Comparison of ENCODE assay signal across 15 cellular contexts in the genomic region with DNA sequence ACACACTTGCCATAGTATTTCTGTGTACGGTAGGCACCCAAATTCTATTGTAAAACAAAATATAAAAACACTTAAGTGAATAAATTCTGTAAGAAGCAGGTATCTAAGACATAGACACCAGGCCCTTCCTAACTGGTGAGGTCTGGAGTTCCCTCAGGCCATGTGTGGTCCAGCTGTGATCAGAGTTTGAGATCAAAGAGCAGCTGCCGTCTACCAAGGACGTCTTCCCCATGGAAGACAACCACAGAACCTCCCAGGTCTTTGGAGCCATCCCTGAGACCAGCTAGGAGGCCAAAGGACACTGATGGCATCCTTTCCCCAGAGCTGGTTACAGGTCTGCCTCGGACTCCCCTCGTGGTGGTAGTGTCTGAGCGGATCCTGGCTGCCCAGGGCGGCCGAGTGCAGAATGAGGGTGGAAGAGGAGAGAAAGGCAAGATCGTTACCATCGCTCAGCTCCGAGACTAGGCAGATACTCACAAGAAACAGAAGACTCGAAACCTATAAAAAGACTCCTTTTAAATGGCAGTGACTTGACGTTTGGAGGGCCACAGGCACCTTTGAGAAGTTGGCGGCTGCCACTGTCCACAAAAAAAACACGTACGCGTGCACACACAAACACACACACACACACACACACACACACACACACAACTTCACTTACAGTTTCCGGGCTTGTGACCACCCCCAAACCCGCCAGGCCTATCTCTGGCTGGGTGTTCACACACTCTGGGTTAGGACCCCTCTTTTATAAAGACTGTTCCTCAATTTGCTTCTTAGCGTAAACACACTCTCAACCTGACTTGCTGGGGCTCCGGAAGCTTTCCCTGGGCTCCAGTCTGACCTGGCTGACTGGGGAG. TPM values are rescaled to one million over a fixed set of nuclear protein-coding genes. Genes with fewer than 3 reads are reported as not detected.
DNase-seq lines count a peak whose midpoint lies in the region; ATAC-seq, FAIRE-seq and TF ChIP-seq lines count a peak whose summit lies in the region.
"Had no signal": no experiment of that assay in that cellular context is flagged by ENCODE, and none has a peak within 500 bp of the region (broad histone marks: within the 10 kb centered on the region; RNA-seq: fewer than 3 reads in every experiment).

No MANE protein-coding gene starts in this region.

- peaks cover 0 to 11% (median 5%) of the 10 kb centered on the region in 3 donors for H3K4me1 Mint-ChIP-seq in IgD-negative memory B cell

- peaks cover 100% of the 10 kb centered on the region for H3K4me1 ChIP-seq in BLaER1
- H3K4me1 ChIP-seq in neutrophil (ENCODE audit: control insufficient read depth in 1 of 2, insufficient read depth in 1 of 2, low read depth in 1 of 2, low read length in 1 of 2): peaks cover 94 to 100% of the 10 kb centered on the region in 2 experiments

- H3K27me3 Mint-ChIP-seq in IgD-negative memory B cell: peaks cover 2% of the 10 kb centered on the region

- peak overlapping the region in 1 of 4 donors; percentile 45 for H3K4me3 Mint-ChIP-seq in IgD-negative memory B cell
- H3K4me3 Mint-ChIP-seq: activated CD4-positive, alpha-beta memory T cell treated with anti-CD3 and anti-CD28 coated beads for 36 hours; T-helper 2 cell treated with Interferon-gamma antibody and Interleukin-4, amounts not matched to agents 5 μg/mL and 100 μg/mL, for 36 hours had no signal

- no peak for TF ChIP-seq CTCF in dorsolateral prefrontal cortex (IDR thresholded peaks at IDR 0.05 in 54 of 56, conservative IDR thresholded peaks at IDR 0.05 in 2 of 56; ENCODE audit: low read depth in 1 of 56, partially characterized antibody in 56 of 56)
- no peak for TF ChIP-seq CTCF in neutrophil (IDR thresholded peaks at IDR 0.05)

- H3K4me3 ChIP-seq in BLaER1 (no peak overlapping the region), dorsolateral prefrontal cortex (no peak overlapping the region), neutrophil (ENCODE audit: low read depth in 1 of 2, low read length in 1 of 2) (peak overlapping the region; percentile 73 to 86)
- H3K4me3 ChIP-seq: cardiac muscle cell had no signal

- ATAC-seq in HG02642 (IDR thresholded peaks at IDR 0.05; ENCODE audit: poor library complexity, unreplicated experiment): no peak
- ATAC-seq: esophagus mucosa had no signal

- intact Hi-C loops in dorsolateral prefrontal cortex (cut with DNase I): loop anchor here in 1 of 2 donors (2.0 kb wide), 1 partner anchor 19 kb away; no protein-coding TSS in a partner anchor

- peak overlapping the region; percentile 93 for H3K4me2 ChIP-seq in BLaER1

- H3K36me3 ChIP-seq in BLaER1 (peaks cover 33% of the 10 kb centered on the region; the same call in 1 of the 2 replicates), neutrophil (peaks cover 13% of the 10 kb centered on the region)
- H3K36me3 ChIP-seq: cardiac muscle cell had no signal

- H3K27ac ChIP-seq in BLaER1 (peak overlapping the region; percentile 74), dorsolateral prefrontal cortex (peak overlapping the region in 37 of 59 donors; percentile 2 to 73 (median 44)), neutrophil (peak overlapping the region; percentile 99)
- H3K27ac ChIP-seq: cardiac muscle cell had no signal

- DNase-seq in dorsolateral prefrontal cortex (no peak), activated T-cell treated with anti-CD3 and anti-CD28 coated beads for 4 hours (no peak), T-helper 9 cell (no peak), frontal cortex (ENCODE audit: low spot score in 2 of 2) (no peak)
- DNase-seq: activated CD4-positive, alpha-beta memory T cell treated with anti-CD3 and anti-CD28 coated beads for 36 hours; activated gamma-delta T cell treated with Interleukin-2 at 50 U/mL for 16 hours; NCI-H510A; posterior cingulate gyrus had no signal

- no peaks in the 10 kb centered on the region for H3K27me3 ChIP-seq in BLaER1
- H3K27me3 ChIP-seq in dorsolateral prefrontal cortex: no peaks in the 10 kb centered on the region
- H3K27me3 ChIP-seq in neutrophil: no peaks in the 10 kb centered on the region
- H3K27me3 ChIP-seq: cardiac muscle cell had no signal

- H3K9me3 ChIP-seq in BLaER1 (no peaks in the 10 kb centered on the region), neutrophil (no peaks in the 10 kb centered on the region)

- peak overlapping the region in 2 of 3 donors; percentile 18 to 21 for H3K27ac Mint-ChIP-seq in IgD-negative memory B cell
- H3K27ac Mint-ChIP-seq: activated CD4-positive, alpha-beta memory T cell treated with anti-CD3 and anti-CD28 coated beads for 36 hours; T-helper 2 cell treated with Interferon-gamma antibody and Interleukin-4, amounts not matched to agents 5 μg/mL and 100 μg/mL, for 36 hours had no signal

- FAIRE-seq in frontal cortex (lab: Jason Lieb, UNC): no peak

- H3K9me3 Mint-ChIP-seq in IgD-negative memory B cell: no peaks in the 10 kb centered on the region
- H3K9me3 Mint-ChIP-seq: activated CD4-positive, alpha-beta memory T cell treated with anti-CD3 and anti-CD28 coated beads for 36 hours; T-helper 2 cell treated with Interferon-gamma antibody and Interleukin-4, amounts not matched to agents 5 μg/mL and 100 μg/mL, for 36 hours had no signal

- H3K9ac ChIP-seq in BLaER1: 0 out of 2 replicates have a peak overlapping the region, but pooled peaks have one; percentile 34

- H3K36me3 Mint-ChIP-seq in IgD-negative memory B cell: peaks cover 2% of the 10 kb centered on the region
- H3K36me3 Mint-ChIP-seq: activated CD4-positive, alpha-beta memory T cell treated with anti-CD3 and anti-CD28 coated beads for 36 hours had no signal

- peaks cover 69% of the 10 kb centered on the region for H4K20me1 ChIP-seq in BLaER1

RNA-seq across cellular contexts. Expression of a gene that starts 7.5 kb away (rescaled TPM):
- polyA plus RNA-seq in IgD-negative memory B cell: 0.34 TPM
- total RNA-seq in dorsolateral prefrontal cortex: 100 to 1,000 TPM in 119 of 120 experiments, 10 to 100 TPM in 1; 97.8 to 275 (median 166) TPM
- total RNA-seq in frontal cortex: 33.8 TPM

RNA-seq across cellular contexts. Expression of a gene that starts 14.7 kb away (rescaled TPM):
- polyA plus RNA-seq in IgD-negative memory B cell: 1.6 TPM
- 10 to 100 TPM in 17 of 120 experiments, 1 to 10 TPM in 103; 2.1 to 18.2 (median 6.7) TPM for total RNA-seq in dorsolateral prefrontal cortex
- 1.2 TPM for total RNA-seq in frontal cortex
- total RNA-seq: activated CD4-positive, alpha-beta memory T cell treated with anti-CD3 and anti-CD28 coated beads for 36 hours had no signal
- polyA plus RNA-seq: cardiac muscle cell had no signal

Comparison
In these comparisons a context has a peak if more than half of its experiments do, and no peak if none do; other contexts are left out.
1. H3K27ac ChIP-seq: peak in every context shown above with its lines; median percentile 99 in neutrophil; 74 in BLaER1; 44 in dorsolateral prefrontal cortex.
2. H3K4me3 ChIP-seq: peak in neutrophil (2 of 2); none in BLaER1 (single experiment) and dorsolateral prefrontal cortex (0 of 59).